28 cellular contexts compared by ENCODE assay signal in genomic region chr12:16562413-16562812, GRCh38.
"Had no signal": no experiment of that assay in that cellular context is flagged by ENCODE, and none has a peak within 500 bp of the region (broad histone marks: within the 10 kb centered on the region; RNA-seq: fewer than 3 reads in every experiment).

No MANE protein-coding gene starts in this region.

- H3K36me3 Mint-ChIP-seq: activated naive CD8-positive, alpha-beta T cell had no signal

- H3K4me3 Mint-ChIP-seq: activated CD4-positive, alpha-beta memory T cell treated with anti-CD3 and anti-CD28 coated beads, Interleukin-2, amount 10 ng/mL, durations not matched to agents 7 days and 5 days; activated CD4-positive, alpha-beta T cell treated with anti-CD3 and anti-CD28 coated beads, Interleukin-2, amount 10 ng/mL, durations not matched to agents 7 days and 5 days; activated naive CD8-positive, alpha-beta T cell; activated T-cell treated with anti-CD3 and anti-CD28 coated beads, Interleukin-2, amount 50 U/mL, for 24 hours; activated T-cell treated with anti-CD3 and anti-CD28 coated beads, Interleukin-2, amount 50 U/mL, for 72 hours; effector memory CD8-positive, alpha-beta T cell; WTC11 had no signal

- H3K27me3 Mint-ChIP-seq: activated CD4-positive, alpha-beta memory T cell treated with anti-CD3 and anti-CD28 coated beads, Interleukin-2, amount 10 ng/mL, durations not matched to agents 7 days and 5 days; activated CD4-positive, alpha-beta T cell treated with anti-CD3 and anti-CD28 coated beads, Interleukin-2, amount 10 ng/mL, durations not matched to agents 7 days and 5 days; activated naive CD8-positive, alpha-beta T cell; activated T-cell treated with anti-CD3 and anti-CD28 coated beads, Interleukin-2, amount 50 U/mL, for 24 hours; effector memory CD8-positive, alpha-beta T cell had no signal

- DNase-seq: activated CD4-positive, alpha-beta memory T cell treated with anti-CD3 and anti-CD28 coated beads, Interleukin-2, amount 10 ng/mL, durations not matched to agents 7 days and 5 days; activated CD4-positive, alpha-beta T cell treated with anti-CD3 and anti-CD28 coated beads for 1 hour; activated CD4-positive, alpha-beta T cell treated with anti-CD3 and anti-CD28 coated beads for 4 hours; activated CD4-positive, alpha-beta T cell treated with anti-CD3 and anti-CD28 coated beads, Interleukin-2, amount 10 ng/mL, durations not matched to agents 7 days and 5 days; activated CD4-positive, alpha-beta T cell treated with anti-CD3 and anti-CD28 coated beads, Interleukin-2, amount 50 U/mL, for 4 hours; activated CD8-positive, alpha-beta memory T cell treated with anti-CD3 and anti-CD28 coated beads, Interleukin-2, amount 50 U/mL, for 48 hours; activated gamma-delta T cell; activated naive CD4-positive, alpha-beta T cell treated with anti-CD3 and anti-CD28 coated beads, Interleukin-2, amount 50 U/mL, for 16 hours; activated naive CD4-positive, alpha-beta T cell treated with Interleukin-2 at 50 U/mL for 16 hours; activated T-cell treated with anti-CD3 and anti-CD28 coated beads for 4 hours; activated T-cell treated with anti-CD3 and anti-CD28 coated beads, Interleukin-2, amount 50 U/mL, for 24 hours; activated T-cell treated with anti-CD3 and anti-CD28 coated beads, Interleukin-2, amount 50 U/mL, for 72 hours; amniotic stem cell; anterior cingulate cortex; brain microvascular endothelial cell; caudate nucleus; cortex of kidney; dermis blood vessel endothelial cell; effector CD4-positive, alpha-beta T cell; effector memory CD8-positive, alpha-beta T cell; erythroblast; foreskin keratinocyte; gastrocnemius medialis; glutamatergic neuron; heart left ventricle; T-helper 2 cell had no signal

- ATAC-seq: activated T-cell treated with anti-CD3 and anti-CD28 coated beads, Interleukin-2, amount 50 U/mL, for 72 hours; effector memory CD8-positive, alpha-beta T cell; foreskin keratinocyte; gastrocnemius medialis; heart left ventricle; WTC11 had no signal

- H3K27ac Mint-ChIP-seq: activated CD4-positive, alpha-beta memory T cell treated with anti-CD3 and anti-CD28 coated beads, Interleukin-2, amount 10 ng/mL, durations not matched to agents 7 days and 5 days; activated CD4-positive, alpha-beta T cell treated with anti-CD3 and anti-CD28 coated beads, Interleukin-2, amount 10 ng/mL, durations not matched to agents 7 days and 5 days; activated naive CD8-positive, alpha-beta T cell; activated T-cell treated with anti-CD3 and anti-CD28 coated beads, Interleukin-2, amount 50 U/mL, for 24 hours; activated T-cell treated with anti-CD3 and anti-CD28 coated beads, Interleukin-2, amount 50 U/mL, for 72 hours; effector memory CD8-positive, alpha-beta T cell; WTC11 had no signal

- H3K4me1 Mint-ChIP-seq: activated CD4-positive, alpha-beta memory T cell treated with anti-CD3 and anti-CD28 coated beads, Interleukin-2, amount 10 ng/mL, durations not matched to agents 7 days and 5 days; activated CD4-positive, alpha-beta T cell treated with anti-CD3 and anti-CD28 coated beads, Interleukin-2, amount 10 ng/mL, durations not matched to agents 7 days and 5 days had no signal
